1 cellular context compared by ENCODE assay signal in the genomic region with DNA sequence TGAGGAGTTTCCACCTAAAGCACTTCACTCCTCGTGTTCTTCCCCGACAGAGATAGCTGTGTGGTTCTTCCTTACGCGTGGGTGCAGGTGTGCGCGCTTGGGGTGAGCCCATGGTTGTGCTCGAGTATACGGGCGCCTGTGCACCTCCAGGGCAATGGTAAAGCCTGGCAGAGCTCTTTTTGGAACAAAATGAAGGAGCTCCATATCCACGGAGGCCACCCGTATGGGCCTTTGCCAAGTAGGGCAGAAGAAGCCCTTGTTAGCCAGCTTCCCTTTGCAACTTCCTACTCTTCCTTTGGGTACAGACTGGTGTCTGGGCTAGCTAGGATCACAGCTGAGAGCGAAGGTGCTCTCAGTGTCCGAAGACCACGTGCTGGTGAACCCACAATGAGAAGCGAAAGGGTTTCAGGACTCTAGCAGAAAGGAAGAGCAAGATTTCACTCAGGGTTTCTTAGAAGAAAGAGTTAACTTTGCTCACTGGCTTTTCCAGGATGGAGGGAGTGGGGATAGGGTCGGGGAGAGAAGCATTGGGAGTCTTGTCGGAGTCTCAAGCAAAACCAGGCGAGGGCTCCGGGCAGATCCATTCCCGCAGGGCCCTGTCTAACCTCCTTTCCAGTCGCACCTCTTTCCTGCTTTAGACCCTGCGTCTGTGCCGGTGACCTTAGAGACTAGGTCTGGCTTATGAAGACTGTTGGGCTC.
TF ChIP-seq lines count a peak whose summit lies in the region.

No MANE protein-coding gene starts in this region.

TF ChIP-seq in H1, 55 proteins besides CTCF, POLR2A, EP300 and RAD21 (continued from another document):
- TF ChIP-seq, protein P1, sequence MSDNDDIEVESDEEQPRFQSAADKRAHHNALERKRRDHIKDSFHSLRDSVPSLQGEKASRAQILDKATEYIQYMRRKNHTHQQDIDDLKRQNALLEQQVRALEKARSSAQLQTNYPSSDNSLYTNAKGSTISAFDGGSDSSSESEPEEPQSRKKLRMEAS (IDR thresholded peaks at IDR 0.05) = peak; percentile 70; the same call in 1 of the 2 replicates
- TF ChIP-seq SP1 (IDR thresholded peaks at IDR 0.05; ENCODE audit: low read depth, low read length) (peak; percentile 99), SAP30 (IDR thresholded peaks at IDR 0.05; ENCODE audit: insufficient read depth, insufficient replicate concordance, low read length) (peak; percentile 54), KDM5A (IDR thresholded peaks at IDR 0.05; ENCODE audit: low read length) (no peak), EGR1 (IDR thresholded peaks at IDR 0.05; ENCODE audit: borderline replicate concordance, low read depth, low read length) (peak; percentile 94), YY1 (IDR thresholded peaks at IDR 0.05; ENCODE audit: low read depth, low read length) (peak; percentile 38; the same call in 1 of the 2 replicates), TAF1 (IDR thresholded peaks at IDR 0.05; ENCODE audit: low read depth, low read length) (no peak; the same call in 1 of the 2 replicates), CTBP2 (IDR thresholded peaks at IDR 0.05; ENCODE audit: borderline replicate concordance, insufficient read depth, insufficient read length, low read length) (peak; percentile 51), RBBP5 (IDR thresholded peaks at IDR 0.05; ENCODE audit: borderline replicate concordance, low read depth, low read length) (peak; percentile 69; the same call in 1 of the 2 replicates), BACH1 (IDR thresholded peaks at IDR 0.05; ENCODE audit: low read length) (no peak), TEAD4 (IDR thresholded peaks at IDR 0.05; ENCODE audit: low read depth, low read length) (peak; percentile 36; the same call in 1 of the 2 replicates), KDM4A (IDR thresholded peaks at IDR 0.05; ENCODE audit: low read depth, low read length, severe bottlenecking) (peak; percentile 65), SIN3A (conservative IDR thresholded peaks at IDR 0.05 in 1 of 2, IDR thresholded peaks at IDR 0.05 in 1 of 2; ENCODE audit: low read depth in 1 of 2, low read length in 2 of 2) (peak; percentile 82 to 84; a peak in 3 of 4 replicates)
- TF ChIP-seq, protein P2, sequence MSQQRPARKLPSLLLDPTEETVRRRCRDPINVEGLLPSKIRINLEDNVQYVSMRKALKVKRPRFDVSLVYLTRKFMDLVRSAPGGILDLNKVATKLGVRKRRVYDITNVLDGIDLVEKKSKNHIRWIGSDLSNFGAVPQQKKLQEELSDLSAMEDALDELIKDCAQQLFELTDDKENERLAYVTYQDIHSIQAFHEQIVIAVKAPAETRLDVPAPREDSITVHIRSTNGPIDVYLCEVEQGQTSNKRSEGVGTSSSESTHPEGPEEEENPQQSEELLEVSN (IDR thresholded peaks at IDR 0.05) = 0 out of 2 replicates have a peak, but pooled peaks have one; percentile 1
